Comparison of ENCODE assay signal across 20 cellular contexts in genomic region chr20:5592165-5592564, GRCh38. TPM values are rescaled to one million over a fixed set of nuclear protein-coding genes. Genes with fewer than 3 reads are reported as not detected.
DNase-seq lines count a peak whose midpoint lies in the region; ATAC-seq, FAIRE-seq and TF ChIP-seq lines count a peak whose summit lies in the region.
"Had no signal": no experiment of that assay in that cellular context is flagged by ENCODE, and none has a peak within 500 bp of the region (broad histone marks: within the 10 kb centered on the region; RNA-seq: fewer than 3 reads in every experiment).

No MANE protein-coding gene starts in this region.

- H3K27ac Mint-ChIP-seq in CD4-positive, alpha-beta memory T cell: peak overlapping the region; percentile 36 to 96 (median 78)
- H3K27ac Mint-ChIP-seq in activated CD8-positive, alpha-beta T cell treated with anti-CD3 and anti-CD28 coated beads for 36 hours: peak overlapping the region; percentile 98
- peak overlapping the region; percentile 87 for H3K27ac Mint-ChIP-seq in memory B cell
- H3K27ac Mint-ChIP-seq: dendritic cell treated with granulocyte-macrophage colony-stimulating factor and Interleukin-4, amounts not matched to agents 40 ng/mL and 50 ng/mL, for 4 days had no signal

- H3K27ac ChIP-seq in CD4-positive, alpha-beta memory T cell (ENCODE audit: low read depth, low read length): peak overlapping the region; percentile 61
- H3K27ac ChIP-seq in right lobe of liver: no peak overlapping the region
- H3K27ac ChIP-seq: BLaER1, gastrocnemius medialis, pancreas, PC-9, SJSA1, tibial nerve had no signal

- no peaks in the 10 kb centered on the region for H3K27me3 ChIP-seq in CD4-positive, alpha-beta memory T cell (ENCODE audit: insufficient read depth, low read length)
- no peaks in the 10 kb centered on the region for H3K27me3 ChIP-seq in right lobe of liver
- H3K27me3 ChIP-seq: BLaER1, gastrocnemius medialis, pancreas, SJSA1, tibial nerve had no signal

- peaks cover 33 to 71% (median 36%) of the 10 kb centered on the region in 4 donors for H3K4me1 Mint-ChIP-seq in CD4-positive, alpha-beta memory T cell
- H3K4me1 Mint-ChIP-seq in activated CD8-positive, alpha-beta T cell treated with anti-CD3 and anti-CD28 coated beads for 36 hours (ENCODE audit: low read depth): peaks cover 71% of the 10 kb centered on the region
- H3K4me1 Mint-ChIP-seq in memory B cell: peaks cover 29% of the 10 kb centered on the region
- H3K4me1 Mint-ChIP-seq: brain had no signal

- peak overlapping the region in 5 of 8 donors; percentile 47 to 84 (median 81) for H3K4me3 Mint-ChIP-seq in CD4-positive, alpha-beta memory T cell
- peak overlapping the region; percentile 69 for H3K4me3 Mint-ChIP-seq in activated CD8-positive, alpha-beta T cell treated with anti-CD3 and anti-CD28 coated beads for 36 hours
- peak overlapping the region; percentile 34 for H3K4me3 Mint-ChIP-seq in memory B cell
- H3K4me3 Mint-ChIP-seq: brain; dendritic cell treated with granulocyte-macrophage colony-stimulating factor and Interleukin-4, amounts not matched to agents 40 ng/mL and 50 ng/mL, for 4 days had no signal

- peaks cover 32 to 58% of the 10 kb centered on the region in 2 donors for H3K36me3 Mint-ChIP-seq in CD4-positive, alpha-beta memory T cell
- H3K36me3 Mint-ChIP-seq in activated CD8-positive, alpha-beta T cell treated with anti-CD3 and anti-CD28 coated beads for 36 hours (ENCODE audit: low read depth): peaks cover 61% of the 10 kb centered on the region
- H3K36me3 Mint-ChIP-seq in memory B cell: peaks cover 18% of the 10 kb centered on the region

- no peak for DNase-seq in CD4-positive, alpha-beta memory T cell
- DNase-seq in GM18507 (ENCODE audit: extremely low spot score, insufficient read length, low read depth) (no peak), memory B cell (ENCODE audit: low spot score in 2 of 2) (no peak), right lobe of liver (no peak)
- DNase-seq in activated CD8-positive, alpha-beta T cell treated with anti-CD3 and anti-CD28 coated beads for 36 hours: no peak
- DNase-seq: activated gamma-delta T cell, DMS153, gastrocnemius medialis, HCEC 1CT, left ventricle myocardium superior, NCI-H1105 treated with DMSO at 0.1 percent for 48 hours, pancreas, PC-9 had no signal

- CTCF ChIA-PET in CD4-positive, alpha-beta memory T cell (lab: Charles Lee; ENCODE audit: partially characterized antibody): interaction anchor here (0.9 to 1.6 kb wide), 3 partner anchors 11 to 22 kb away, joined by 3 to 4 read pairs (median 3); no protein-coding TSS in a partner anchor
- CTCF ChIA-PET in activated CD8-positive, alpha-beta T cell treated with anti-CD3 and anti-CD28 coated beads for 36 hours (lab: Charles Lee): interaction anchor here (0.6 to 5.8 kb wide), 5 partner anchors 20 to 410 kb away, joined by 3 to 30 read pairs (median 3); no protein-coding TSS in a partner anchor

- H3K4me1 ChIP-seq in CD4-positive, alpha-beta memory T cell (ENCODE audit: insufficient read depth, low read length): peaks cover 72% of the 10 kb centered on the region
- no peaks in the 10 kb centered on the region for H3K4me1 ChIP-seq in right lobe of liver
- H3K4me1 ChIP-seq: gastrocnemius medialis, pancreas, SJSA1 had no signal

- no peak overlapping the region for H3K4me3 ChIP-seq in CD4-positive, alpha-beta memory T cell (ENCODE audit: low read length in 2 of 2)
- no peak overlapping the region for H3K4me3 ChIP-seq in right lobe of liver
- H3K4me3 ChIP-seq: BLaER1, gastrocnemius medialis, pancreas, PC-9, SJSA1, tibial nerve had no signal

- FAIRE-seq in GM18507 (lab: Jason Lieb, UNC): peak; percentile 63
- FAIRE-seq: pancreas had no signal

- intact Hi-C loops in CD4-positive, alpha-beta memory T cell (cut with micrococcal nuclease): no loop called here
- intact Hi-C loops in activated CD8-positive, alpha-beta T cell treated with anti-CD3 and anti-CD28 coated beads for 36 hours (cut with micrococcal nuclease): no loop called here
- intact Hi-C loops in right lobe of liver (cut with DNase I): no loop called here

- POLR2A ChIA-PET in CD4-positive, alpha-beta memory T cell (lab: Charles Lee; ENCODE audit: partially characterized antibody): interaction anchor here (1.4 to 1.9 kb wide), 2 partner anchors 14 to 122 kb away, joined by 3 to 7 read pairs; no protein-coding TSS in a partner anchor
- POLR2A ChIA-PET in activated CD8-positive, alpha-beta T cell treated with anti-CD3 and anti-CD28 coated beads for 36 hours (lab: Charles Lee): interaction anchor here (1.1 to 5.3 kb wide), 2 partner anchors 9 to 13 kb away, joined by 3 to 36 read pairs; no protein-coding TSS in a partner anchor

- ATAC-seq in activated CD8-positive, alpha-beta T cell treated with anti-CD3 and anti-CD28 coated beads for 36 hours: peak; percentile 35
- ATAC-seq in memory B cell (ENCODE audit: low read depth) (no peak), GM21528 (IDR thresholded peaks at IDR 0.05; ENCODE audit: low FRiP score, unreplicated experiment) (no peak), GM19397 (IDR thresholded peaks at IDR 0.05; ENCODE audit: unreplicated experiment) (no peak), right lobe of liver (no peak)
- ATAC-seq: gastrocnemius medialis, left ventricle myocardium superior, pancreas had no signal

- no peaks in the 10 kb centered on the region for H3K9me3 ChIP-seq in CD4-positive, alpha-beta memory T cell (ENCODE audit: control insufficient read depth in 1 of 2, low read length in 2 of 2)
- no peaks in the 10 kb centered on the region for H3K9me3 ChIP-seq in right lobe of liver
- H3K9me3 ChIP-seq: BLaER1, gastrocnemius medialis, pancreas, SJSA1, tibial nerve had no signal

- no peaks in the 10 kb centered on the region for H3K9me3 Mint-ChIP-seq in CD4-positive, alpha-beta memory T cell
- no peaks in the 10 kb centered on the region for H3K9me3 Mint-ChIP-seq in activated CD8-positive, alpha-beta T cell treated with anti-CD3 and anti-CD28 coated beads for 36 hours
- H3K9me3 Mint-ChIP-seq in memory B cell: no peaks in the 10 kb centered on the region
- H3K9me3 Mint-ChIP-seq: brain; dendritic cell treated with granulocyte-macrophage colony-stimulating factor and Interleukin-4, amounts not matched to agents 40 ng/mL and 50 ng/mL, for 4 days had no signal

- WGBS in right lobe of liver (ENCODE audit: insufficient coverage, low coverage, low lambda C conversion rate, missing lambda C conversion rate): 87% methylated on average over 3 of the region's 3 CpGs

- no peak for TF ChIP-seq POLR2A in right lobe of liver (IDR thresholded peaks at IDR 0.05)

- H3K36me3 ChIP-seq in CD4-positive, alpha-beta memory T cell (ENCODE audit: insufficient read depth, low read length): peaks cover 18% of the 10 kb centered on the region
- H3K36me3 ChIP-seq in right lobe of liver: peaks cover 0 to 28% (median 0%) of the 10 kb centered on the region in 4 donors

- H3K27me3 Mint-ChIP-seq in CD4-positive, alpha-beta memory T cell: no peaks in the 10 kb centered on the region
- H3K27me3 Mint-ChIP-seq in activated CD8-positive, alpha-beta T cell treated with anti-CD3 and anti-CD28 coated beads for 36 hours: no peaks in the 10 kb centered on the region
- no peaks in the 10 kb centered on the region for H3K27me3 Mint-ChIP-seq in memory B cell
- H3K27me3 Mint-ChIP-seq: brain; dendritic cell treated with granulocyte-macrophage colony-stimulating factor and Interleukin-4, amounts not matched to agents 40 ng/mL and 50 ng/mL, for 4 days had no signal

- no peak for TF ChIP-seq CTCF in activated CD8-positive, alpha-beta T cell treated with anti-CD3 and anti-CD28 coated beads for 36 hours (IDR thresholded peaks at IDR 0.05)
- TF ChIP-seq CTCF in right lobe of liver (IDR thresholded peaks at IDR 0.05): no peak

RNA-seq across cellular contexts. Expression of gene GPCPD1, which starts 18.6 kb away (rescaled TPM):
- total RNA-seq in CD4-positive, alpha-beta memory T cell: 10 to 100 TPM; 67.5 to 71.1 TPM
- polyA plus RNA-seq in CD4-positive, alpha-beta memory T cell: 10 to 100 TPM; 25.3 to 31.0 TPM
- total RNA-seq in activated CD8-positive, alpha-beta T cell treated with anti-CD3 and anti-CD28 coated beads for 36 hours: 10 to 100 TPM; 32.3 TPM
- total RNA-seq in right lobe of liver: 1 to 10 TPM; 3.6 to 9.2 (median 5.8) TPM
